Comparison of ENCODE assay signal across 1 cellular context in the genomic region with DNA sequence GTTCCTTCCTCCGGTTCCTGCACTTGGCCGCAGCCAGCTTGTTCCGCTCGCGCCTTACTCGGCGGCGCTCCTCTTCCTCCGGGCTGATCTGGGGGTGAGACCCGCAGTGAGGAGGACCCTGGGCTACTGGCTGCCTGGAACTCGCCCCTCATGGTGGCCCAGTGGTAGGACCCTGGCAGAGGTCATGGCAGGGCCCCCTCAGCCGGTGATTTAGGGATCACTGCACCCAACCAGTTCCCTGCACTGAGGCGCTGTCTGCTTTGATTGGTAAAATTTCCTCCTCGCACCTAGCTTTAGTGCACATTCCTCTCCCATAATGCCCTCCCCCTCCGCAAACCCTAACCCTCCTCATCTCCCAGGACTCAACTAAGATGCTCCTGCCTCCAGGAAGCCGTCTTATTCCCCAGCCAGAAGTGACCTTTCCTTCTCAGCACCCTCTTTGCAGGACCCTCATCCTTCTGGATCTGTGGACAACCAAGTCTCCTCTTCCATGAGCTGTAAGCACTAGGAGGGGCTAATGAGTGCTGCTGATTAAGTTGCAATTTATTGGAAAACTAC.
TF ChIP-seq lines count a peak whose summit lies in the region.

No MANE protein-coding gene starts in this region.

TF ChIP-seq in A549, 52 proteins besides CTCF, POLR2A, EP300 and RAD21 (continued from another document):
- TF ChIP-seq ESRRA (IDR thresholded peaks at IDR 0.05; ENCODE audit: borderline replicate concordance, low read length) (no peak), ZSCAN20 (CRISPR knock-in tag; IDR thresholded peaks at IDR 0.05) (no peak), POLR2AphosphoS2 (conservative IDR thresholded peaks at IDR 0.05; ENCODE audit: low read length) (peak; percentile 88), ZNF302 (CRISPR knock-in tag; IDR thresholded peaks at IDR 0.05) (no peak), MAZ (IDR thresholded peaks at IDR 0.05; ENCODE audit: borderline replicate concordance, low read depth, low read length) (no peak), ZFP36 (IDR thresholded peaks at IDR 0.05; ENCODE audit: borderline replicate concordance, partially characterized antibody) (no peak), MAFK (IDR thresholded peaks at IDR 0.05; ENCODE audit: partially characterized antibody) (no peak), CHD2 (IDR thresholded peaks at IDR 0.05; ENCODE audit: low read length, partially characterized antibody) (no peak), JUN (IDR thresholded peaks at IDR 0.05) (no peak; a peak in 1 of 5 replicates), RARB (CRISPR knock-in tag; IDR thresholded peaks at IDR 0.05) (no peak; the same call in 1 of the 2 replicates), CBX2 (IDR thresholded peaks at IDR 0.05; ENCODE audit: borderline replicate concordance, low read depth) (no peak)
- TF ChIP-seq, protein P1, sequence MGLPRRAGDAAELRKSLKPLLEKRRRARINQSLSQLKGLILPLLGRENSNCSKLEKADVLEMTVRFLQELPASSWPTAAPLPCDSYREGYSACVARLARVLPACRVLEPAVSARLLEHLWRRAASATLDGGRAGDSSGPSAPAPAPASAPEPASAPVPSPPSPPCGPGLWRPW (IDR thresholded peaks at IDR 0.05), result no peak
- TF ChIP-seq, protein P2, sequence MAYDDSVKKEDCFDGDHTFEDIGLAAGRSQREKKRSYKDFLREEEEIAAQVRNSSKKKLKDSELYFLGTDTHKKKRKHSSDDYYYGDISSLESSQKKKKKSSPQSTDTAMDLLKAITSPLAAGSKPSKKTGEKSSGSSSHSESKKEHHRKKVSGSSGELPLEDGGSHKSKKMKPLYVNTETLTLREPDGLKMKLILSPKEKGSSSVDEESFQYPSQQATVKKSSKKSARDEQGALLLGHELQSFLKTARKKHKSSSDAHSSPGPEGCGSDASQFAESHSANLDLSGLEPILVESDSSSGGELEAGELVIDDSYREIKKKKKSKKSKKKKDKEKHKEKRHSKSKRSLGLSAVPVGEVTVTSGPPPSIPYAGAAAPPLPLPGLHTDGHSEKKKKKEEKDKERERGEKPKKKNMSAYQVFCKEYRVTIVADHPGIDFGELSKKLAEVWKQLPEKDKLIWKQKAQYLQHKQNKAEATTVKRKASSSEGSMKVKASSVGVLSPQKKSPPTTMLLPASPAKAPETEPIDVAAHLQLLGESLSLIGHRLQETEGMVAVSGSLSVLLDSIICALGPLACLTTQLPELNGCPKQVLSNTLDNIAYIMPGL (CRISPR knock-in tag; IDR thresholded peaks at IDR 0.05; ENCODE audit: borderline replicate concordance), result peak; percentile 65; the same call in 1 of the 2 replicates
